In genomic region chr2:207163053-207163814, GRCh38 we compare ENCODE assay signal across 8 cellular contexts. TPM values are rescaled to one million over a fixed set of nuclear protein-coding genes. Genes with fewer than 3 reads are reported as not detected.
DNase-seq lines count a peak whose midpoint lies in the region; ATAC-seq and TF ChIP-seq lines count a peak whose summit lies in the region.

No MANE protein-coding gene starts in this region.

- H3K4me3 ChIP-seq in GM12875 (ENCODE audit: low read depth, low read length) = peak overlapping the region; percentile 0

- intact Hi-C loops in natural killer cell (cut with micrococcal nuclease) = no loop called here

- H3K36me3 Mint-ChIP-seq in WTC11 (no peaks in the 10 kb centered on the region; the same call in 1 of the 2 replicates), natural killer cell (no peaks in the 10 kb centered on the region)

- CTCF ChIA-PET in WTC11 (lab: Charles Lee) = interaction anchor here (2.1 kb wide), 1 partner anchor 174 kb away, joined by 6 read pairs; no protein-coding TSS in a partner anchor

- H3K4me3 Mint-ChIP-seq in WTC11 = peak overlapping the region; percentile 97
- H3K4me3 Mint-ChIP-seq in natural killer cell = peak overlapping the region; percentile 99

- H3K4me1 Mint-ChIP-seq in WTC11 (peaks cover 77% of the 10 kb centered on the region), natural killer cell (peaks cover 45 to 56% of the 10 kb centered on the region in 2 donors)

- H3K27me3 Mint-ChIP-seq in WTC11 (ENCODE audit: low read depth) = peaks cover 2% of the 10 kb centered on the region
- peaks cover 0 to 18% of the 10 kb centered on the region in 2 donors for H3K27me3 Mint-ChIP-seq in natural killer cell (ENCODE audit: low read depth in 2 of 2)

- no peaks in the 10 kb centered on the region for H3K9me3 Mint-ChIP-seq in WTC11
- H3K9me3 Mint-ChIP-seq in natural killer cell = no peaks in the 10 kb centered on the region

- peak overlapping the region; percentile 73 for H3K27ac Mint-ChIP-seq in WTC11
- peak overlapping the region; percentile 92 to 99 for H3K27ac Mint-ChIP-seq in natural killer cell

- TF ChIP-seq CTCF in GM12875 (IDR thresholded peaks at IDR 0.05; ENCODE audit: borderline replicate concordance, insufficient read depth, low read depth, low read length) (no peak), WTC11 (IDR thresholded peaks at IDR 0.05) (no peak), natural killer cell (IDR thresholded peaks at IDR 0.05) (no peak)

- peak; percentile 91 for DNase-seq in A172 (ENCODE audit: low spot score)
- no peak for DNase-seq in WTC11 (ENCODE audit: low spot score)
- peak; percentile 72 for DNase-seq in fibroblast of gingiva (ENCODE audit: low read depth)
- DNase-seq in natural killer cell = no peak
- no peak for DNase-seq in NCI-H2171 (lab: John Stamatoyannopoulos, UW)
- no peak for DNase-seq in Kasumi-1 (lab: John Stamatoyannopoulos, UW)

- ATAC-seq in WTC11 (no peak), natural killer cell (no peak), GM21576 (IDR thresholded peaks at IDR 0.05; ENCODE audit: unreplicated experiment) (no peak)

- POLR2A ChIA-PET in WTC11 (lab: Charles Lee) = interaction anchor here (1.5 kb wide), 1 partner anchor 20 kb away, joined by 3 read pairs; no protein-coding TSS in a partner anchor

TF ChIP-seq in WTC11, 78 proteins besides CTCF, POLR2A, EP300 and RAD21:
- TF ChIP-seq ZNF263 (CRISPR knock-in tag; IDR thresholded peaks at IDR 0.05; ENCODE audit: low read depth) (peak; percentile 74; the same call in 1 of the 2 replicates), OVOL2 (CRISPR knock-in tag; IDR thresholded peaks at IDR 0.05; ENCODE audit: borderline replicate concordance) (no peak), GABPB1 (CRISPR knock-in tag; IDR thresholded peaks at IDR 0.05) (peak; percentile 16; the same call in 1 of the 2 replicates), FOXP1 (CRISPR knock-in tag; IDR thresholded peaks at IDR 0.05; ENCODE audit: borderline replicate concordance) (no peak), ZBTB21 (CRISPR knock-in tag; IDR thresholded peaks at IDR 0.05; ENCODE audit: borderline replicate concordance) (no peak), FOXP4 (CRISPR knock-in tag; IDR thresholded peaks at IDR 0.05) (no peak)
- TF ChIP-seq, protein P1, sequence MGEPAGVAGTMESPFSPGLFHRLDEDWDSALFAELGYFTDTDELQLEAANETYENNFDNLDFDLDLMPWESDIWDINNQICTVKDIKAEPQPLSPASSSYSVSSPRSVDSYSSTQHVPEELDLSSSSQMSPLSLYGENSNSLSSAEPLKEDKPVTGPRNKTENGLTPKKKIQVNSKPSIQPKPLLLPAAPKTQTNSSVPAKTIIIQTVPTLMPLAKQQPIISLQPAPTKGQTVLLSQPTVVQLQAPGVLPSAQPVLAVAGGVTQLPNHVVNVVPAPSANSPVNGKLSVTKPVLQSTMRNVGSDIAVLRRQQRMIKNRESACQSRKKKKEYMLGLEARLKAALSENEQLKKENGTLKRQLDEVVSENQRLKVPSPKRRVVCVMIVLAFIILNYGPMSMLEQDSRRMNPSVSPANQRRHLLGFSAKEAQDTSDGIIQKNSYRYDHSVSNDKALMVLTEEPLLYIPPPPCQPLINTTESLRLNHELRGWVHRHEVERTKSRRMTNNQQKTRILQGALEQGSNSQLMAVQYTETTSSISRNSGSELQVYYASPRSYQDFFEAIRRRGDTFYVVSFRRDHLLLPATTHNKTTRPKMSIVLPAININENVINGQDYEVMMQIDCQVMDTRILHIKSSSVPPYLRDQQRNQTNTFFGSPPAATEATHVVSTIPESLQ (CRISPR knock-in tag; IDR thresholded peaks at IDR 0.05) = no peak

RNA-seq across cellular contexts. Expression of gene KLF7, which starts 2.5 kb away (rescaled TPM):
- total RNA-seq in A172 (2014; rRNA removed; shearing (Covaris generic)) = 9.1 and 13.7 TPM in 2 replicates
- total RNA-seq in WTC11 (2021) (11.9 to 25.4 TPM (median 16.3 TPM) in 3 replicates), natural killer cell (10 to 100 TPM; 22.9 to 39.1 (median 32.4) TPM)

Comparison
In these comparisons a context has a peak if more than half of its experiments do, and no peak if none do; other contexts are left out.
1. DNase-seq: peak in A172 (single experiment) and fibroblast of gingiva (single experiment); none in WTC11 (single experiment), natural killer cell (single experiment), NCI-H2171 (single experiment) and Kasumi-1 (0 of 2).